8 cellular contexts compared by ENCODE assay signal in genomic region chr17:57085448-57086068, GRCh38. TPM values are rescaled to one million over a fixed set of nuclear protein-coding genes. Genes with fewer than 3 reads are reported as not detected.
DNase-seq lines count a peak whose midpoint lies in the region; ATAC-seq and TF ChIP-seq lines count a peak whose summit lies in the region.

No MANE protein-coding gene starts in this region.

- H3K27ac ChIP-seq in iPS DF 6.9 (ENCODE audit: low read length): no peak overlapping the region

- H3K9me3 ChIP-seq in iPS DF 6.9 (ENCODE audit: control insufficient read depth, insufficient read depth, low read length): no peaks in the 10 kb centered on the region

- no peaks in the 10 kb centered on the region for H3K27me3 Mint-ChIP-seq in IgD-negative memory B cell

- no peaks in the 10 kb centered on the region for H3K9me3 Mint-ChIP-seq in IgD-negative memory B cell

- WGBS in iPS DF 6.9 (ENCODE audit: insufficient coverage, insufficient read length): no CpG with 5 or more reads among the region's 75 CpGs

- H3K27me3 ChIP-seq in iPS DF 6.9 (ENCODE audit: control insufficient read depth, insufficient read depth, low read length): no peaks in the 10 kb centered on the region; the same call in 1 of the 2 replicates

- ATAC-seq in GM21529 (IDR thresholded peaks at IDR 0.05; ENCODE audit: unreplicated experiment): peak; percentile 31

- peak; percentile 31 for TF ChIP-seq CTCF in astrocyte of the cerebellum (IDR thresholded peaks at IDR 0.05; ENCODE audit: low read depth, low read length, missing control alignments)

- peaks cover 13 to 19% (median 14%) of the 10 kb centered on the region in 3 donors for H3K4me1 Mint-ChIP-seq in IgD-negative memory B cell

- H3K36me3 ChIP-seq in iPS DF 6.9 (ENCODE audit: control insufficient read depth, insufficient read depth, low read length): no peaks in the 10 kb centered on the region

- H3K27ac Mint-ChIP-seq in IgD-negative memory B cell: peak overlapping the region in 1 of 3 donors; percentile 53

- peaks cover 3% of the 10 kb centered on the region for H3K4me1 ChIP-seq in iPS DF 6.9 (ENCODE audit: control insufficient read depth, insufficient read depth, low read length)

- H3K4me3 ChIP-seq in astrocyte of the cerebellum (ENCODE audit: low read depth, low read length): peak overlapping the region; percentile 76
- peak overlapping the region; percentile 70; the same call in 1 of the 2 replicates for H3K4me3 ChIP-seq in iPS DF 6.9 (ENCODE audit: low read length)
- H3K4me3 ChIP-seq in skeletal muscle cell (ENCODE audit: low read depth, low read length): peak overlapping the region; percentile 94

- H3K4me3 Mint-ChIP-seq in IgD-negative memory B cell: peak overlapping the region; percentile 88 to 96 (median 92)

- H3K36me3 Mint-ChIP-seq in IgD-negative memory B cell: no peaks in the 10 kb centered on the region

- in situ Hi-C loops in G401 (cut with HindIII; ENCODE audit: low sequenced_read_pairs) (no loop called here), astrocyte of the cerebellum (cut with HindIII; ENCODE audit: low sequenced_read_pairs) (loop anchor here (5.0 kb wide), 1 partner anchor 37 kb away; no protein-coding TSS in a partner anchor)

- DNase-seq in G401 (ENCODE audit: low spot score): peak; percentile 59
- peak; percentile 62 for DNase-seq in SW480 (ENCODE audit: low spot score)
- no peak for DNase-seq in astrocyte of the cerebellum (ENCODE audit: low read depth)
- DNase-seq in iPS DF 6.9 (ENCODE audit: low read depth, low spot score): no peak
- DNase-seq in skeletal muscle cell (ENCODE audit: low read depth): no peak
- no peak for DNase-seq in DMS153 treated with DMSO at 0.1 percent for 48 hours (lab: John Stamatoyannopoulos, UW; ENCODE audit: unreplicated experiment)

RNA-seq across cellular contexts. Expression of gene AKAP1, which starts 0.5 kb away (rescaled TPM):
- total RNA-seq in G401 (2014; rRNA removed; shearing (Covaris generic)): 5.4 and 5.7 TPM in 2 replicates
- polyA plus RNA-seq in IgD-negative memory B cell: 21.4 TPM

Comparison
In these comparisons a context has a peak if more than half of its experiments do, and no peak if none do; other contexts are left out.
1. DNase-seq: peak in G401 (single experiment) and SW480 (single experiment); none in astrocyte of the cerebellum (single experiment), iPS DF 6.9 (single experiment), skeletal muscle cell (single experiment) and DMS153 treated with DMSO at 0.1 percent for 48 hours (single experiment).
2. Peak in every context shown above with its lines, with median percentiles within 50 percentile points of each other: H3K4me3 ChIP-seq.